17 cellular contexts compared by ENCODE assay signal in the genomic region with DNA sequence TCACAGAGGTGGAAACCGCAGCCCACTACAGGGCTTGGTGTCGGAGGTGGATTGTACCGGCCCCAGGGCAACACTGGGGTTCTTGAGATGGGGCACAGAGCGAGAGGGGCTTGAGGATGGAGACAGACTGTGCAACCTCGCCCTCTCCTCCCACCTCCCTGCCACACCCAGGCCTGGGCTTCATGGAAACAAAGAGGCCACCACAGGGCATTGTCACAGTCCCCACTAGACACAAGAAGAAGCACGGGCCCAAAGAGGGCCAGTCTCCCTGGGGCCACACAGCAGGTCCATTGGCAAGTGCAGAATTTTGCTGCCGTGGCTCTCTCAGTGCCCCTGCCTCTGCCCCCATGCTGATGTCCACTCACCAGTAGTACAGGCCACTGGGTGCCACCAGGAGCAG. TPM values are rescaled to one million over a fixed set of nuclear protein-coding genes. Genes with fewer than 3 reads are reported as not detected.
DNase-seq lines count a peak whose midpoint lies in the region; ATAC-seq, FAIRE-seq and TF ChIP-seq lines count a peak whose summit lies in the region.
"Had no signal": no experiment of that assay in that cellular context is flagged by ENCODE, and none has a peak within 500 bp of the region (broad histone marks: within the 10 kb centered on the region; RNA-seq: fewer than 3 reads in every experiment).

No MANE protein-coding gene starts in this region.

- no peaks in the 10 kb centered on the region for H3K27me3 ChIP-seq in CD4-positive, alpha-beta T cell (ENCODE audit: control insufficient read depth, insufficient read depth, low read length)
- H3K27me3 ChIP-seq in RWPE2 (ENCODE audit: insufficient read depth, poor library complexity, severe bottlenecking), result no peaks in the 10 kb centered on the region
- H3K27me3 ChIP-seq in keratinocyte (ENCODE audit: control insufficient read depth, extremely low read depth, insufficient read depth, low read length), result no peaks in the 10 kb centered on the region
- H3K27me3 ChIP-seq: transverse colon had no signal

- H2AFZ ChIP-seq in keratinocyte (ENCODE audit: control insufficient read depth, low read length), result no peak overlapping the region
- H2AFZ ChIP-seq: parathyroid adenoma had no signal

- CTCF ChIA-PET in CD4-positive, alpha-beta T cell (lab: Charles Lee), result no interaction called here

- POLR2A ChIA-PET in CD4-positive, alpha-beta T cell (lab: Charles Lee), result no interaction called here

- H3K9me1 ChIP-seq in keratinocyte (ENCODE audit: control insufficient read depth, extremely low read depth, insufficient read depth, low read length), result no peaks in the 10 kb centered on the region

- ATAC-seq in CD4-positive, alpha-beta T cell (ENCODE audit: poor library complexity), result no peak
- peak; percentile 13 for ATAC-seq in GM21786 (IDR thresholded peaks at IDR 0.05; ENCODE audit: unreplicated experiment)
- ATAC-seq in RWPE2 (ENCODE audit: low read depth), result no peak
- no peak for ATAC-seq in HG02623 (IDR thresholded peaks at IDR 0.05; ENCODE audit: unreplicated experiment)
- ATAC-seq: left ventricle myocardium superior had no signal

- intact Hi-C loops in CD4-positive, alpha-beta T cell (cut with DNase I, micrococcal nuclease), result no loop called here

- no peak overlapping the region for H3K27ac ChIP-seq in CD4-positive, alpha-beta T cell (ENCODE audit: low read depth, low read length)
- H3K27ac ChIP-seq in RWPE2 (ENCODE audit: poor library complexity, severe bottlenecking) (peak overlapping the region; percentile 4), keratinocyte (ENCODE audit: control insufficient read depth, insufficient read depth, low read length) (peak overlapping the region; percentile 15)
- H3K27ac ChIP-seq: parathyroid adenoma had no signal

- H3K9me3 ChIP-seq in CD4-positive, alpha-beta T cell (ENCODE audit: control insufficient read depth, low read length), result no peaks in the 10 kb centered on the region
- no peaks in the 10 kb centered on the region for H3K9me3 ChIP-seq in RWPE2 (ENCODE audit: severe bottlenecking)
- H3K9me3 ChIP-seq in keratinocyte (ENCODE audit: control insufficient read depth, low read depth, low read length), result no peaks in the 10 kb centered on the region
- H3K9me3 ChIP-seq: transverse colon had no signal

- no peaks in the 10 kb centered on the region for H3K9me3 Mint-ChIP-seq in CD4-positive, alpha-beta T cell
- H3K9me3 Mint-ChIP-seq: activated T-cell treated with anti-CD3 and anti-CD28 coated beads, Interleukin-2, amount 50 U/mL, for 4 hours; CD14-positive monocyte had no signal

- no peak overlapping the region for H3K4me3 ChIP-seq in RWPE2 (ENCODE audit: severe bottlenecking)
- no peak overlapping the region for H3K4me3 ChIP-seq in keratinocyte (ENCODE audit: control insufficient read depth in 2 of 3, extremely low read depth in 1 of 3, insufficient read depth in 2 of 3, low read depth in 1 of 3, low read length in 3 of 3)
- H3K4me3 ChIP-seq: transverse colon had no signal

- dilution Hi-C loops in keratinocyte (cut with MboI; ENCODE audit: extremely low pct_ligation_motif_present, low sequenced_read_pairs), result no loop called here

- peak overlapping the region; percentile 46 for H3K27ac Mint-ChIP-seq in CD4-positive, alpha-beta T cell

- no peaks in the 10 kb centered on the region for H4K20me1 ChIP-seq in keratinocyte (ENCODE audit: control insufficient read depth, extremely low read depth, insufficient read depth, low read length)

- TF ChIP-seq CTCF in CD4-positive, alpha-beta T cell (IDR thresholded peaks at IDR 0.05), result no peak
- TF ChIP-seq CTCF in RWPE2 (IDR thresholded peaks at IDR 0.05; ENCODE audit: poor library complexity, severe bottlenecking) (no peak), keratinocyte (optimal IDR thresholded peaks at IDR 0.05 in 1 of 3, IDR thresholded peaks at IDR 0.05 in 1 of 3, conservative IDR thresholded peaks at IDR 0.05 in 1 of 3; ENCODE audit: extremely low read depth in 1 of 3, insufficient read depth in 2 of 3, low read length in 3 of 3) (no peak)

- peaks cover 14% of the 10 kb centered on the region for H3K4me1 ChIP-seq in RWPE2 (ENCODE audit: insufficient read depth, poor library complexity, severe bottlenecking)
- peaks cover 24% of the 10 kb centered on the region for H3K4me1 ChIP-seq in keratinocyte (ENCODE audit: control insufficient read depth, extremely low read depth, insufficient read depth, low read length)

- H3K9ac ChIP-seq in keratinocyte (ENCODE audit: control insufficient read depth, extremely low read depth, insufficient read depth, low read length), result no peak overlapping the region
- H3K9ac ChIP-seq: parathyroid adenoma had no signal

- H3K4me1 Mint-ChIP-seq in CD4-positive, alpha-beta T cell (ENCODE audit: low read depth), result peaks cover 22% of the 10 kb centered on the region

- H3K36me3 ChIP-seq in RWPE2 (ENCODE audit: low read depth) (no peaks in the 10 kb centered on the region), keratinocyte (ENCODE audit: control insufficient read depth in 2 of 2, extremely low read depth in 1 of 2, insufficient read depth in 2 of 2, low read length in 2 of 2) (peaks cover 0 to 3% of the 10 kb centered on the region in 2 experiments)
- H3K36me3 ChIP-seq: transverse colon had no signal

- H3K4me2 ChIP-seq in keratinocyte (ENCODE audit: control insufficient read depth, extremely low read depth, insufficient read depth, low read depth, low read length), result no peak overlapping the region

- H3K27me3 Mint-ChIP-seq in CD4-positive, alpha-beta T cell, result no peaks in the 10 kb centered on the region

- DNase-seq in CD4-positive, alpha-beta T cell, result no peak
- DNase-seq in RWPE2 (ENCODE audit: low spot score) (peak; percentile 51), keratinocyte (ENCODE audit: low read depth, low spot score) (no peak), midbrain (lab: John Stamatoyannopoulos, UW) (no peak), NCI-H446 treated with DMSO at 0.1 percent for 48 hours (lab: John Stamatoyannopoulos, UW) (no peak)
- DNase-seq: DMS53, foreskin melanocyte, IMR-90, left ventricle myocardium superior, NCI-H2171 treated with DMSO at 0.1 percent for 48 hours, small intestine, transverse colon had no signal

- H3K79me2 ChIP-seq in keratinocyte (ENCODE audit: control insufficient read depth, insufficient read depth, low read length), result no peaks in the 10 kb centered on the region
- H3K79me2 ChIP-seq: parathyroid adenoma had no signal

- no peak for FAIRE-seq in keratinocyte (lab: Jason Lieb, UNC)
- FAIRE-seq: small intestine had no signal

- no peak overlapping the region for H3K4me3 Mint-ChIP-seq in CD4-positive, alpha-beta T cell
- H3K4me3 Mint-ChIP-seq: activated T-cell treated with anti-CD3 and anti-CD28 coated beads, Interleukin-2, amount 50 U/mL, for 4 hours had no signal

- no peaks in the 10 kb centered on the region for H3K36me3 Mint-ChIP-seq in CD4-positive, alpha-beta T cell (ENCODE audit: low read depth)

RNA-seq across cellular contexts. Expression of gene CALML4, which starts 4.1 kb away (rescaled TPM):
- total RNA-seq in CD4-positive, alpha-beta T cell, result 1 to 10 TPM; 1.5 to 2.0 TPM
- 3.0 to 7.0 TPM (median 3.3 TPM) in 3 replicates for polyA plus RNA-seq in keratinocyte
- polyA plus RNA-seq in keratinocyte (2011; ENCODE audit: low read depth), result 5.4 TPM
- polyA plus RNA-seq in keratinocyte (2011; cell fraction: cytosol; rRNA removed), result 2.7 and 2.8 TPM in 2 replicates
- 8.1 and 11.7 TPM in 2 replicates for polyA plus RNA-seq in keratinocyte (2011; cell fraction: nucleus; rRNA removed)
- 5.1 and 5.4 TPM in 2 replicates for polyA plus RNA-seq in keratinocyte (2012; ENCODE audit: low replicate concordance)
- polyA minus RNA-seq in keratinocyte, result 0.53 to 3.1 TPM (median 1.2 TPM) in 3 replicates
- not detected for polyA minus RNA-seq in keratinocyte (2011; cell fraction: cytosol; rRNA and poly(A)+ RNA removed)
- 1.7 and 2.6 TPM in 2 replicates for polyA minus RNA-seq in keratinocyte (2011; cell fraction: nucleus; rRNA and poly(A)+ RNA removed)

RNA-seq across cellular contexts. Expression of gene CLN6, which starts 20.3 kb away (rescaled TPM):
- total RNA-seq in CD4-positive, alpha-beta T cell, result 1 to 10 TPM; 8.0 to 8.1 TPM
- polyA plus RNA-seq in keratinocyte, result 26.7 to 36.3 TPM (median 33.0 TPM) in 3 replicates
- polyA plus RNA-seq in keratinocyte (2011; ENCODE audit: low read depth), result 2.1 TPM
- 24.3 and 28.5 TPM in 2 replicates for polyA plus RNA-seq in keratinocyte (2011; cell fraction: cytosol; rRNA removed)
- polyA plus RNA-seq in keratinocyte (2011; cell fraction: nucleus; rRNA removed), result 32.5 and 39.6 TPM in 2 replicates
- polyA plus RNA-seq in keratinocyte (2012; ENCODE audit: low replicate concordance), result 9.9 and 25.7 TPM in 2 replicates
- 71.0 to 78.4 TPM (median 78.2 TPM) in 3 replicates for polyA minus RNA-seq in keratinocyte
- polyA minus RNA-seq in keratinocyte (2011; cell fraction: cytosol; rRNA and poly(A)+ RNA removed), result 29.2 TPM
- polyA minus RNA-seq in keratinocyte (2011; cell fraction: nucleus; rRNA and poly(A)+ RNA removed), result 20.3 and 20.9 TPM in 2 replicates
